In the genomic region with DNA sequence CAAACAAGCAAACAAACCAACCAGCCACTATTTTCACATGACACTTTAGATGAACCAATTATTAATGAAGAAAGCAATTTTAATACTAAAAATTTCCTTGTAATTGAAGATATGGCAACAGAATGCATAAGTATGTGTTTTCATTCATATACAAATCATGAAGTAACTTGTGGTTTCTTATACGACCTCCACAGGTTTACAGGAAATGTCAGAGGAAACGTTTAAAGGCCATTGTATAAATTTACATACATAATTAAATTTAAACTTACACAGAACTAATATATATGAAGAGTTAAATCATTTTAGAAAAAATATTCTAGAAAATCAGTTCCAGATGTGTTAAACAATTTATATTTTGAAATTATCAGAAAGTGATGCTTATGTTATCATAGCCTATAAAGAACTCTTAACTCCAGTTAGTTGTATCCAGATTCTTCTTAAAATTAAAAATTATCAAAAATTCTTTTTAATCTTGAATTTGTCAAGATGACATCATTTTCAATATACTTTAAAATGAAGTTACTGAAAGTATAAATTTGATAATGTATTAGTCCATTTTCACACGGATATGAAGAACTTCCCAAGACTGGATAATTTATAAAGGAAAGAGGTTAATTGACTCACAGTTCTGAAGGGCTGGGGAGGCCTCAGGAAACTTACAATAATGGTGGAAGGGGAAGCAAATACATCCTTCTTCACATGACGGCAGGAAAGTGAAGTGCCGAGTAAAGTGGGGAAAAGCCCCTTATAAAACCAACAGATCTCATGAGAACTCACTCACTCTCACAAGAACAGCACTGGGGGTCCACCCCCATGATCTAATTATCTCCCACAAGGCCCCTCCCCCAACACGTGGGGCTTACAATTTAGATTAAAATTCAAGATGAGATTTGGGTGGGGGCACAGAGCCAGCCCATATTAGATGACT, we compare ENCODE assay signal across 10 cellular contexts.
DNase-seq lines count a peak whose midpoint lies in the region; ATAC-seq, FAIRE-seq and TF ChIP-seq lines count a peak whose summit lies in the region.
"Had no signal": no experiment of that assay in that cellular context is flagged by ENCODE, and none has a peak within 500 bp of the region (broad histone marks: within the 10 kb centered on the region; RNA-seq: fewer than 3 reads in every experiment).

No MANE protein-coding gene starts in this region.

- H3K4me3 ChIP-seq in A673 (ENCODE audit: low read depth, low read length, poor library complexity, severe bottlenecking) = peak overlapping the region; percentile 30
- H3K4me3 ChIP-seq in SK-N-MC = peak overlapping the region; percentile 67

- DNase-seq in A673 (ENCODE audit: low spot score) (peak; percentile 80), SK-N-MC (ENCODE audit: low read depth, low spot score) (peak; percentile 94), frontal cortex (ENCODE audit: low spot score in 2 of 2) (no peak), NCI-H524 (lab: John Stamatoyannopoulos, UW) (no peak), activated gamma-delta T cell treated with Interleukin-2 at 50 U/mL for 16 hours (no peak), iPS-NIHi7 (ENCODE audit: extremely low spot score) (no peak)
- DNase-seq: activated B cell treated with CpG ODN at 0.5 μM for 24 hours, NCI-H1694 treated with DMSO at 0.1 percent for 48 hours had no signal

- intact Hi-C loops in A673 (cut with micrococcal nuclease; ENCODE audit: unreplicated experiment) = loop anchor here (5.0 kb wide), 1 partner anchor 1160 kb away; no protein-coding TSS in a partner anchor

- peak overlapping the region; percentile 80 for H3K27ac ChIP-seq in A673 (ENCODE audit: low read depth, low read length, poor library complexity, severe bottlenecking)
- H3K27ac ChIP-seq in SK-N-MC = peak overlapping the region; percentile 91

- no peak for TF ChIP-seq CTCF in A673 (conservative IDR thresholded peaks at IDR 0.05; ENCODE audit: low read depth, low read length)

- H3K9ac ChIP-seq in SK-N-MC (ENCODE audit: insufficient read length) = no peak overlapping the region

- H3K9me3 ChIP-seq in A673 (ENCODE audit: low read depth, low read length, poor library complexity, severe bottlenecking) (no peaks in the 10 kb centered on the region), SK-N-MC (ENCODE audit: low read depth, low read length) (no peaks in the 10 kb centered on the region)

- peaks cover 45% of the 10 kb centered on the region for H3K4me1 ChIP-seq in A673 (ENCODE audit: insufficient read depth, low read length, poor library complexity, severe bottlenecking)

- ATAC-seq in GM18511 (IDR thresholded peaks at IDR 0.05; ENCODE audit: unreplicated experiment) = peak; percentile 34
- no peak for ATAC-seq in HG03442 (IDR thresholded peaks at IDR 0.05; ENCODE audit: unreplicated experiment)

- POLR2A ChIA-PET in A673 (lab: Charles Lee; ENCODE audit: low non-redundant PET) = no interaction called here

- CTCF ChIA-PET in A673 (lab: Charles Lee) = interaction anchor here (0.6 kb wide), 1 partner anchor 11 kb away, joined by 4 read pairs; no protein-coding TSS in a partner anchor

- BruUV-seq in A673 (replicated peaks; lab: Mats Ljungman, UMichigan) = TSS peak; percentile 74

- no peaks in the 10 kb centered on the region for H3K27me3 ChIP-seq in A673 (replicated peaks; ENCODE audit: insufficient read depth, low read depth, low read length, poor library complexity)

- H3K36me3 ChIP-seq in A673 (ENCODE audit: insufficient read depth, low read length, poor library complexity, severe bottlenecking) = no peaks in the 10 kb centered on the region
- no peaks in the 10 kb centered on the region for H3K36me3 ChIP-seq in SK-N-MC (ENCODE audit: insufficient read depth, low read length)

- peak; percentile 92 for FAIRE-seq in frontal cortex (lab: Jason Lieb, UNC)

Comparison
In these comparisons a context has a peak if more than half of its experiments do, and no peak if none do; other contexts are left out.
1. DNase-seq: peak in A673 (single experiment) and SK-N-MC (single experiment); none in frontal cortex (0 of 2), NCI-H524 (0 of 2), activated gamma-delta T cell treated with Interleukin-2 at 50 U/mL for 16 hours (single experiment) and iPS-NIHi7 (single experiment).